In the genomic region with DNA sequence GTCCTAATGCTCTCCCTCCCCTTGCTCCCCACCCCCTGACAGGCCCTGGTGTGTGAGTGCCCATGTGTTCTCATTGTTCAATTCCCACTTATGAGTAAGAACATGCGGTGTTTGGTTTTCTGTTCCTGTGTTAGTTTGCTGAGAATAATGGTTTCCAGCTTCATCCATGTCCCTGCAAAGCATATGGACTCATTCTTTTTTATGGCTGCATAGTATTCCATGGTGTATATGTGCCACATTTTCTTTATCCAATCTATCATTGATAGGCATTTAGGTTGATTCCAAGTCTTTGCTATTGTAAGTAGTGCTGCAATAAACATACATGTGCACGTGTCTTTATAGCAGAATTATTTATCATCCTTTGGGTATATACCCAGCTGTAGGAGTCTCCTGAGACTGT, we compare ENCODE assay signal across 2 cellular contexts. TPM values are rescaled to one million over a fixed set of nuclear protein-coding genes. Genes with fewer than 3 reads are reported as not detected.
"Had no signal": no experiment of that assay in that cellular context is flagged by ENCODE, and none has a peak within 500 bp of the region (broad histone marks: within the 10 kb centered on the region; RNA-seq: fewer than 3 reads in every experiment).

No MANE protein-coding gene starts in this region.

RNA-seq across cellular contexts. Expression of a gene that starts 42.5 kb away (rescaled TPM):
- total RNA-seq: HFFc6 had no signal
- polyA plus RNA-seq: GM23248 had no signal
